In genomic region chr7:100603697-100604077, GRCh38 we compare ENCODE assay signal across 8 cellular contexts. TPM values are rescaled to one million over a fixed set of nuclear protein-coding genes. Genes with fewer than 3 reads are reported as not detected.
DNase-seq lines count a peak whose midpoint lies in the region; ATAC-seq and TF ChIP-seq lines count a peak whose summit lies in the region.

No MANE protein-coding gene starts in this region.

- H3K4me2 ChIP-seq in hepatocyte, result peak overlapping the region; percentile 100

- CTCF ChIA-PET in activated naive CD4-positive, alpha-beta T cell treated with anti-CD3 and anti-CD28 coated beads, Interleukin-2, amount 10 ng/mL, durations not matched to agents 7 days and 5 days (lab: Charles Lee), result interaction anchor here (1.1 to 1.7 kb wide), 2 partner anchors 31 to 102 kb away, joined by 3 to 5 read pairs; partner anchors contain the start of gene POP7

- 10% methylated on average over 15 of the region's 15 CpGs for WGBS in hepatocyte (ENCODE audit: low lambda C conversion rate, missing lambda C conversion rate)

- H3K36me3 Mint-ChIP-seq in activated naive CD4-positive, alpha-beta T cell treated with anti-CD3 and anti-CD28 coated beads, Interleukin-2, amount 10 ng/mL, durations not matched to agents 7 days and 5 days, result no peaks in the 10 kb centered on the region
- no peaks in the 10 kb centered on the region for H3K36me3 Mint-ChIP-seq in stimulated activated effector memory CD8-positive, alpha-beta T cell treated with anti-CD3 and anti-CD28 coated beads, Interleukin-12 subunit alpha, Interleukin-12 subunit beta, amount 100 ng/mL, for 72 hours

- peaks cover 8% of the 10 kb centered on the region for H3K27me3 ChIP-seq in WERI-Rb-1 (ENCODE audit: insufficient read depth, low read depth, severe bottlenecking)
- no peaks in the 10 kb centered on the region for H3K27me3 ChIP-seq in hepatocyte

- H3K9me3 ChIP-seq in WERI-Rb-1 (ENCODE audit: severe bottlenecking) (no peaks in the 10 kb centered on the region), hepatocyte (ENCODE audit: low read depth) (no peaks in the 10 kb centered on the region)

- peaks cover 3% of the 10 kb centered on the region for H3K79me2 ChIP-seq in hepatocyte

- no peaks in the 10 kb centered on the region for H3K9me3 Mint-ChIP-seq in activated naive CD4-positive, alpha-beta T cell treated with anti-CD3 and anti-CD28 coated beads, Interleukin-2, amount 10 ng/mL, durations not matched to agents 7 days and 5 days
- no peaks in the 10 kb centered on the region for H3K9me3 Mint-ChIP-seq in stimulated activated effector memory CD8-positive, alpha-beta T cell treated with anti-CD3 and anti-CD28 coated beads, Interleukin-12 subunit alpha, Interleukin-12 subunit beta, amount 100 ng/mL, for 72 hours

- H3K4me3 Mint-ChIP-seq in activated naive CD4-positive, alpha-beta T cell treated with anti-CD3 and anti-CD28 coated beads, Interleukin-2, amount 10 ng/mL, durations not matched to agents 7 days and 5 days, result peak overlapping the region; percentile 88
- H3K4me3 Mint-ChIP-seq in stimulated activated effector memory CD8-positive, alpha-beta T cell treated with anti-CD3 and anti-CD28 coated beads, Interleukin-12 subunit alpha, Interleukin-12 subunit beta, amount 100 ng/mL, for 72 hours, result peak overlapping the region; percentile 87

- no peak overlapping the region for H3K27ac ChIP-seq in WERI-Rb-1
- H3K27ac ChIP-seq in hepatocyte, result peak overlapping the region; percentile 93

- peak; percentile 2 for ATAC-seq in stimulated activated effector memory CD8-positive, alpha-beta T cell treated with anti-CD3 and anti-CD28 coated beads, Interleukin-12 subunit alpha, Interleukin-12 subunit beta, amount 100 ng/mL, for 72 hours
- ATAC-seq in GM18907 (IDR thresholded peaks at IDR 0.05; ENCODE audit: unreplicated experiment) (no peak), HG02973 (IDR thresholded peaks at IDR 0.05; ENCODE audit: unreplicated experiment) (no peak)

- no peaks in the 10 kb centered on the region for H3K9me2 ChIP-seq in hepatocyte (replicated peaks; ENCODE audit: insufficient read depth)

- no peak for TF ChIP-seq CTCF in WERI-Rb-1 (IDR thresholded peaks at IDR 0.05; ENCODE audit: low read depth, low read length)
- TF ChIP-seq CTCF in hepatocyte (IDR thresholded peaks at IDR 0.05; ENCODE audit: poor library complexity), result no peak

- H3K4me1 Mint-ChIP-seq in activated naive CD4-positive, alpha-beta T cell treated with anti-CD3 and anti-CD28 coated beads, Interleukin-2, amount 10 ng/mL, durations not matched to agents 7 days and 5 days, result peaks cover 36% of the 10 kb centered on the region
- H3K4me1 Mint-ChIP-seq in stimulated activated effector memory CD8-positive, alpha-beta T cell treated with anti-CD3 and anti-CD28 coated beads, Interleukin-12 subunit alpha, Interleukin-12 subunit beta, amount 100 ng/mL, for 72 hours, result peaks cover 30% of the 10 kb centered on the region

- H3K4me1 ChIP-seq in hepatocyte (ENCODE audit: insufficient read depth), result peaks cover 15% of the 10 kb centered on the region

- peak overlapping the region; percentile 83 for H3K4me3 ChIP-seq in WERI-Rb-1 (ENCODE audit: low read depth, low read length)
- H3K4me3 ChIP-seq in hepatocyte, result peak overlapping the region; percentile 45

- no peaks in the 10 kb centered on the region for H3K36me3 ChIP-seq in WERI-Rb-1
- no peaks in the 10 kb centered on the region for H3K36me3 ChIP-seq in hepatocyte (replicated peaks; ENCODE audit: insufficient read depth, low read depth)

- DNase-seq in activated naive CD4-positive, alpha-beta T cell treated with anti-CD3 and anti-CD28 coated beads, Interleukin-2, amount 10 ng/mL, durations not matched to agents 7 days and 5 days, result no peak
- no peak for DNase-seq in activated naive CD4-positive, alpha-beta T cell treated with Interleukin-2 at 50 U/mL for 16 hours
- DNase-seq in WERI-Rb-1, result peak; percentile 36
- DNase-seq in hepatocyte (ENCODE audit: low spot score), result no peak
- no peak for DNase-seq in stimulated activated effector memory CD8-positive, alpha-beta T cell treated with anti-CD3 and anti-CD28 coated beads, Interleukin-12 subunit alpha, Interleukin-12 subunit beta, amount 100 ng/mL, for 72 hours (ENCODE audit: low spot score in 2 of 2)
- no peak for DNase-seq in H4 (ENCODE audit: low spot score)

- H3K27me3 Mint-ChIP-seq in activated naive CD4-positive, alpha-beta T cell treated with anti-CD3 and anti-CD28 coated beads, Interleukin-2, amount 10 ng/mL, durations not matched to agents 7 days and 5 days, result peaks cover 73% of the 10 kb centered on the region

- peak overlapping the region; percentile 88 for H2AFZ ChIP-seq in hepatocyte

- H4K20me1 ChIP-seq in hepatocyte (ENCODE audit: insufficient read depth, poor library complexity, severe bottlenecking), result no peaks in the 10 kb centered on the region

- peak overlapping the region; percentile 87 for H3K27ac Mint-ChIP-seq in activated naive CD4-positive, alpha-beta T cell treated with anti-CD3 and anti-CD28 coated beads, Interleukin-2, amount 10 ng/mL, durations not matched to agents 7 days and 5 days
- H3K27ac Mint-ChIP-seq in stimulated activated effector memory CD8-positive, alpha-beta T cell treated with anti-CD3 and anti-CD28 coated beads, Interleukin-12 subunit alpha, Interleukin-12 subunit beta, amount 100 ng/mL, for 72 hours, result peak overlapping the region; percentile 93

RNA-seq across cellular contexts. Expression of gene PCOLCE, which starts 1.5 kb away (rescaled TPM):
- 64.2 and 90.0 TPM in 2 replicates for total RNA-seq in hepatocyte
- 249 and 343 TPM in 2 replicates for polyA plus RNA-seq in hepatocyte
- 123 and 180 TPM in 2 replicates for total RNA-seq in H4 (2014; rRNA removed; shearing (Covaris generic))

RNA-seq across cellular contexts. Expression of gene MOSPD3, which starts 8.7 kb away (rescaled TPM):
- 8.8 and 10.4 TPM in 2 replicates for total RNA-seq in hepatocyte
- polyA plus RNA-seq in hepatocyte, result 39.2 and 44.4 TPM in 2 replicates
- 10.1 and 18.5 TPM in 2 replicates for total RNA-seq in H4 (2014; rRNA removed; shearing (Covaris generic))

RNA-seq across cellular contexts. Expression of gene FBXO24, which starts 17.6 kb away (rescaled TPM):
- total RNA-seq in hepatocyte, result 1.1 and 1.4 TPM in 2 replicates
- polyA plus RNA-seq in hepatocyte, result 0.49 and 1.6 TPM in 2 replicates
- total RNA-seq in H4 (2014; rRNA removed; shearing (Covaris generic)), result 0.15 TPM in 1 of 2 replicates, not detected in the other

RNA-seq across cellular contexts. Expression of gene LRCH4, which starts 17.8 kb away (rescaled TPM):
- total RNA-seq in hepatocyte, result 34.0 and 40.3 TPM in 2 replicates
- 105 and 129 TPM in 2 replicates for polyA plus RNA-seq in hepatocyte
- 3.4 TPM in 2 replicates for total RNA-seq in H4 (2014; rRNA removed; shearing (Covaris generic))

RNA-seq across cellular contexts. Expression of gene SAP25, which starts 30.0 kb away (rescaled TPM):
- not detected in 2 replicates for total RNA-seq in hepatocyte
- 1.8 and 4.0 TPM in 2 replicates for polyA plus RNA-seq in hepatocyte
- not detected in 2 replicates for total RNA-seq in H4 (2014; rRNA removed; shearing (Covaris generic))
